ENCODE assay signal across 3 cellular contexts in genomic region chr12:79517363-79517762, GRCh38.
TF ChIP-seq lines count a peak whose summit lies in the region.

No MANE protein-coding gene starts in this region.

TF ChIP-seq in HepG2, 621 proteins besides CTCF, POLR2A, EP300 and RAD21:
- TF ChIP-seq REL (CRISPR knock-in tag; conservative IDR thresholded peaks at IDR 0.05) (no peak), PRDM4 (CRISPR knock-in tag; IDR thresholded peaks at IDR 0.05; ENCODE audit: borderline replicate concordance) (no peak), ZNF317 (CRISPR knock-in tag; IDR thresholded peaks at IDR 0.05) (peak; percentile 92)

TF ChIP-seq in WTC11, 78 proteins besides CTCF, POLR2A, EP300 and RAD21:
- TF ChIP-seq STAT6 (CRISPR knock-in tag; conservative IDR thresholded peaks at IDR 0.05; ENCODE audit: low read depth) (no peak), ZNF121 (CRISPR knock-in tag; IDR thresholded peaks at IDR 0.05) (no peak), USF2 (CRISPR knock-in tag; IDR thresholded peaks at IDR 0.05) (no peak), ESRRA (CRISPR knock-in tag; IDR thresholded peaks at IDR 0.05; ENCODE audit: borderline replicate concordance) (no peak), ELF4 (CRISPR knock-in tag; IDR thresholded peaks at IDR 0.05; ENCODE audit: low read depth) (no peak), ZNF317 (CRISPR knock-in tag; IDR thresholded peaks at IDR 0.05; ENCODE audit: borderline replicate concordance, low read depth) (peak; percentile 69), ZNF263 (CRISPR knock-in tag; IDR thresholded peaks at IDR 0.05; ENCODE audit: low read depth) (no peak)

TF ChIP-seq in GM12878, 131 proteins besides CTCF, POLR2A, EP300 and RAD21:
- no peak for TF ChIP-seq POU2F2 (IDR thresholded peaks at IDR 0.05; ENCODE audit: borderline replicate concordance, low read depth, low read length)
- TF ChIP-seq LARP7 (IDR thresholded peaks at IDR 0.05), result no peak
- no peak for TF ChIP-seq ZNF207 (IDR thresholded peaks at IDR 0.05; ENCODE audit: borderline replicate concordance)
- no peak for TF ChIP-seq FOXK2 (IDR thresholded peaks at IDR 0.05)
- no peak for TF ChIP-seq YY1 (IDR thresholded peaks at IDR 0.05; ENCODE audit: low read depth, low read length)
- no peak for TF ChIP-seq ZBTB33 (IDR thresholded peaks at IDR 0.05)
TF ChIP-seq in GM12878: peak in this region for 0.
